ENCODE assay signal across 24 cellular contexts in the genomic region with DNA sequence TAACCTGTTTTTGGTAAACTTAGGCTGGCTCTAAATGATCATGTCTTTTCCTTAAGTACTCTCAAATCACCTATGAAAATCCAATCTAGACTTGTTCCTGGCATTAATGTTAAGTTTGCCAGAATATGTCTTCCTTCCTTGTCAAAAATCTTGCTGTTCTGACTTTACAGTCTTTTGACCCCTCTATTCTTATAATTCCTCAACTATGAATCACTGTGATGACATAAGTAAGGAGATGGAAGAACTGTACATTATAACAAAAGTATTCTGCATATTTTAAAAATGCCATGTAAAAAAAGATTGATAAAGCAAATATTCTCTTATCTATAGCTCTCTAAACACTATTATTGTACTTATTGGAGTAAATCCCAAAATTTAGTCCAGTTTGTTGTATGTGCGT. TPM values are rescaled to one million over a fixed set of nuclear protein-coding genes. Genes with fewer than 3 reads are reported as not detected.
A peak's percentile ranks its signal among the peaks of the same experiment; 100 is the strongest.
DNase-seq lines count a peak whose midpoint lies in the region; ATAC-seq, FAIRE-seq and TF ChIP-seq lines count a peak whose summit lies in the region.
"Had no signal": no experiment of that assay in that cellular context is flagged by ENCODE, and none has a peak within 500 bp of the region (broad histone marks: within the 10 kb centered on the region; RNA-seq: fewer than 3 reads in every experiment).

No MANE protein-coding gene starts in this region.

- 98% methylated on average over 1 of the region's 1 CpG for WGBS in HepG2 (ENCODE audit: low lambda C conversion rate)
- 94% methylated on average over 1 of the region's 1 CpG for WGBS in right lobe of liver (ENCODE audit: insufficient coverage, low coverage, low lambda C conversion rate, missing lambda C conversion rate)
- WGBS in smooth muscle cell (ENCODE audit: low lambda C conversion rate) = 90% methylated on average over 1 of the region's 1 CpG

- intact Hi-C loops in HepG2 (cut with micrococcal nuclease; ENCODE audit: unreplicated experiment) = no loop called here
- intact Hi-C loops in right lobe of liver (cut with DNase I) = no loop called here

- no peaks in the 10 kb centered on the region for H4K20me1 ChIP-seq in HepG2 (ENCODE audit: insufficient read depth, low read length)
- no peaks in the 10 kb centered on the region for H4K20me1 ChIP-seq in smooth muscle cell (ENCODE audit: low read depth)
- H4K20me1 ChIP-seq: BLaER1 treated with 17β-estradiol and CSF1 and Interleukin-3, amounts not matched to agents 10 nM and 100 nM had no signal

- no peak overlapping the region for H3K27ac ChIP-seq in HepG2 (ENCODE audit: extremely low read length, insufficient read depth, low read length)
- H3K27ac ChIP-seq in right lobe of liver = no peak overlapping the region
- no peak overlapping the region for H3K27ac ChIP-seq in RWPE2 (ENCODE audit: poor library complexity, severe bottlenecking)
- no peak overlapping the region for H3K27ac ChIP-seq in smooth muscle cell (ENCODE audit: low read depth)
- H3K27ac ChIP-seq: BLaER1 treated with 17β-estradiol and CSF1 and Interleukin-3, amounts not matched to agents 10 nM and 100 nM; heart left ventricle; KMS-11; left lung; pancreas had no signal

- no peak for TF ChIP-seq CTCF in HepG2 (CRISPR knock-in tag; IDR thresholded peaks at IDR 0.05)
- no peak for TF ChIP-seq CTCF in right lobe of liver (IDR thresholded peaks at IDR 0.05)
- TF ChIP-seq CTCF in RWPE2 (IDR thresholded peaks at IDR 0.05; ENCODE audit: poor library complexity, severe bottlenecking) = no peak
- TF ChIP-seq CTCF in smooth muscle cell (IDR thresholded peaks at IDR 0.05; ENCODE audit: borderline replicate concordance, insufficient read depth, poor library complexity, severe bottlenecking) = no peak

- H3K27me3 ChIP-seq in HepG2 (ENCODE audit: control insufficient read depth in 1 of 2, insufficient read depth in 2 of 2, low read length in 2 of 2) = no peaks in the 10 kb centered on the region
- H3K27me3 ChIP-seq in right lobe of liver = no peaks in the 10 kb centered on the region
- H3K27me3 ChIP-seq in RWPE2 (ENCODE audit: insufficient read depth, poor library complexity, severe bottlenecking) = no peaks in the 10 kb centered on the region
- H3K27me3 ChIP-seq in skeletal muscle satellite cell (ENCODE audit: control insufficient read depth, insufficient read depth, low read length) = no peaks in the 10 kb centered on the region
- H3K27me3 ChIP-seq in smooth muscle cell (ENCODE audit: low read depth) = no peaks in the 10 kb centered on the region
- H3K27me3 ChIP-seq: BLaER1 treated with 17β-estradiol and CSF1 and Interleukin-3, amounts not matched to agents 10 nM and 100 nM; heart left ventricle; left lung; pancreas had no signal

- TF ChIP-seq EP300 in HepG2 (IDR thresholded peaks at IDR 0.05; ENCODE audit: low read depth in 2 of 2, low read length in 2 of 2) (no peak), HepG2 (CRISPR knock-in tag; IDR thresholded peaks at IDR 0.05; ENCODE audit: borderline replicate concordance) (no peak)

- FAIRE-seq in HepG2 (lab: Jason Lieb, UNC) = no peak
- FAIRE-seq: pancreas had no signal

- in situ Hi-C loops in HepG2 (cut with HindIII; ENCODE audit: extremely low pct_ligation_motif_present, low pct_unique_long_range_greater_than_20kb) = no loop called here

- H3K4me1 ChIP-seq in HepG2 (ENCODE audit: insufficient read depth, low read length) (no peaks in the 10 kb centered on the region), right lobe of liver (no peaks in the 10 kb centered on the region), RWPE2 (ENCODE audit: insufficient read depth, poor library complexity, severe bottlenecking) (peaks cover 8% of the 10 kb centered on the region), skeletal muscle satellite cell (ENCODE audit: control insufficient read depth, insufficient read depth, low read length) (peaks cover 22% of the 10 kb centered on the region), smooth muscle cell (ENCODE audit: low read depth) (no peaks in the 10 kb centered on the region)
- H3K4me1 ChIP-seq: pancreas had no signal

- TF ChIP-seq POLR2A in HepG2 (IDR thresholded peaks at IDR 0.05; ENCODE audit: insufficient read depth in 1 of 2, low read depth in 2 of 2, low read length in 2 of 2) (no peak), right lobe of liver (IDR thresholded peaks at IDR 0.05) (no peak)

- no peak for ATAC-seq in HepG2
- no peak for ATAC-seq in right lobe of liver
- ATAC-seq in RWPE2 (ENCODE audit: low read depth) = peak; percentile 60; the same call in 2 of the 3 replicates
- ATAC-seq: activated T-cell treated with anti-CD3 and anti-CD28 coated beads, Interleukin-2, amount 50 U/mL, for 4 hours; heart left ventricle; left lung; natural killer cell; pancreas; T-cell had no signal

- BruUV-seq in HepG2 (replicated peaks; lab: Mats Ljungman, UMichigan) = no TSS peak

- CTCF ChIA-PET in HepG2 (lab: Yijun Ruan, JAX; ENCODE audit: low intra/inter-chr PET ratio, low total read pairs) = no interaction called here

- H3K4me2 ChIP-seq in HepG2 (ENCODE audit: low read depth, low read length) (no peak overlapping the region), skeletal muscle satellite cell (ENCODE audit: low read length) (peak overlapping the region; percentile 0), smooth muscle cell (no peak overlapping the region)
- H3K4me2 ChIP-seq: BLaER1 treated with 17β-estradiol and CSF1 and Interleukin-3, amounts not matched to agents 10 nM and 100 nM; KMS-11 had no signal

- POLR2A ChIA-PET in HepG2 (lab: Yijun Ruan, JAX) = interaction anchor here (0.7 kb wide), 1 partner anchor 214 kb away, joined by 3 read pairs; no protein-coding TSS in a partner anchor

- H3F3A ChIP-seq in smooth muscle cell (ENCODE audit: low read depth) = no peaks in the 10 kb centered on the region

- TF ChIP-seq RAD21 in HepG2 (CRISPR knock-in tag; IDR thresholded peaks at IDR 0.05) = no peak

- DNase-seq in HepG2 (ENCODE audit: low spot score) (no peak), right lobe of liver (no peak), RWPE2 (ENCODE audit: low spot score) (no peak), fibroblast of peridontal ligament (ENCODE audit: extremely low read depth) (peak; percentile 24), DMS 273 (lab: John Stamatoyannopoulos, UW; ENCODE audit: unreplicated experiment) (no peak), smooth muscle cell (lab: John Stamatoyannopoulos, UW; ENCODE audit: unreplicated experiment) (no peak), NCI-H1105 treated with DMSO at 0.1 percent for 48 hours (lab: John Stamatoyannopoulos, UW) (no peak)
- DNase-seq: activated CD4-positive, CD25-positive, alpha-beta regulatory T cell treated with anti-CD3 and anti-CD28 coated beads, Interleukin-2, amount 50 U/mL, for 72 hours; activated naive CD4-positive, alpha-beta T cell treated with Interleukin-2 at 50 U/mL for 16 hours; activated T-cell treated with anti-CD3 and anti-CD28 coated beads, Interleukin-2, amount 50 U/mL, for 4 hours; GF-D8; heart left ventricle; left lung; MV-4-11; natural killer cell; NCI-H187; NCI-H748 treated with DMSO at 0.1 percent for 48 hours; OCI-M1; pancreas; SHP77 treated with DMSO at 0.1 percent for 48 hours; T-cell had no signal

- H2AFZ ChIP-seq in HepG2 (ENCODE audit: low read length) (no peak overlapping the region), smooth muscle cell (ENCODE audit: low read depth) (no peak overlapping the region)

- H3K9me3 ChIP-seq in HepG2 (ENCODE audit: low read length) (no peaks in the 10 kb centered on the region), right lobe of liver (no peaks in the 10 kb centered on the region), RWPE2 (ENCODE audit: severe bottlenecking) (no peaks in the 10 kb centered on the region), skeletal muscle satellite cell (replicated peaks; ENCODE audit: low read length) (no peaks in the 10 kb centered on the region), smooth muscle cell (replicated peaks; ENCODE audit: low read depth) (no peaks in the 10 kb centered on the region)
- H3K9me3 ChIP-seq: BLaER1 treated with 17β-estradiol and CSF1 and Interleukin-3, amounts not matched to agents 10 nM and 100 nM; left lung; pancreas had no signal

- H3K4me3 ChIP-seq in HepG2 (replicated peaks in 1 of 3; ENCODE audit: insufficient read depth in 1 of 3, low read depth in 2 of 3, low read length in 3 of 3) (no peak overlapping the region), right lobe of liver (no peak overlapping the region), RWPE2 (ENCODE audit: severe bottlenecking) (no peak overlapping the region), skeletal muscle satellite cell (ENCODE audit: low read length) (no peak overlapping the region), smooth muscle cell (no peak overlapping the region)
- H3K4me3 ChIP-seq: BLaER1 treated with 17β-estradiol and CSF1 and Interleukin-3, amounts not matched to agents 10 nM and 100 nM; heart left ventricle; left lung; pancreas had no signal

- H3K36me3 ChIP-seq in HepG2 (replicated peaks in 1 of 2; ENCODE audit: control insufficient read depth in 1 of 2, insufficient read depth in 2 of 2, low read length in 2 of 2) = peaks cover 0 to 3% of the 10 kb centered on the region in 2 experiments; a peak in 1 of 5 replicates
- H3K36me3 ChIP-seq in right lobe of liver = no peaks in the 10 kb centered on the region
- no peaks in the 10 kb centered on the region for H3K36me3 ChIP-seq in RWPE2 (ENCODE audit: low read depth)
- H3K36me3 ChIP-seq in skeletal muscle satellite cell (ENCODE audit: insufficient read depth, low read length) = no peaks in the 10 kb centered on the region
- H3K36me3 ChIP-seq in smooth muscle cell (ENCODE audit: low read depth) = no peaks in the 10 kb centered on the region
- H3K36me3 ChIP-seq: left lung, pancreas had no signal

- H3K9ac ChIP-seq in HepG2 (ENCODE audit: insufficient read depth, low read depth, low read length) (no peak overlapping the region), skeletal muscle satellite cell (ENCODE audit: low read depth, low read length) (no peak overlapping the region), smooth muscle cell (ENCODE audit: low read depth) (no peak overlapping the region)
- H3K9ac ChIP-seq: BLaER1 treated with 17β-estradiol and CSF1 and Interleukin-3, amounts not matched to agents 10 nM and 100 nM; KMS-11 had no signal

- H3K79me2 ChIP-seq in HepG2 (ENCODE audit: insufficient read depth, low read length) (no peaks in the 10 kb centered on the region), smooth muscle cell (ENCODE audit: low read depth) (no peaks in the 10 kb centered on the region)

RNA-seq across cellular contexts. Expression of gene BAZ1A, which starts 51.4 kb away (rescaled TPM):
- 56.8 and 68.3 TPM in 2 replicates for total RNA-seq in HepG2 (2016; rRNA removed; fragmentation: Illumina TruSeq; extraction: Trizol)
- 28.7 and 35.3 TPM in 2 replicates for total RNA-seq in HepG2 (2016; cell fraction: cytosol; rRNA removed; fragmentation: Illumina TruSeq; extraction: Trizol; ENCODE audit: low read depth)
- 58.9 and 61.9 TPM in 2 replicates for total RNA-seq in HepG2 (2016; cell fraction: insoluble cytoplasmic fraction; rRNA removed; fragmentation: Illumina TruSeq; extraction: Trizol)
- 19.4 and 21.0 TPM in 2 replicates for total RNA-seq in HepG2 (2016; cell fraction: membrane; rRNA removed; fragmentation: Illumina TruSeq; extraction: Trizol)
- total RNA-seq in HepG2 (2016; cell fraction: nucleus; rRNA removed; fragmentation: Illumina TruSeq; extraction: Trizol) = 73.3 and 78.4 TPM in 2 replicates
- polyA plus RNA-seq in HepG2 (2011; rRNA removed) = 19.6 and 20.9 TPM in 2 replicates
- polyA plus RNA-seq in HepG2 (2011; cell fraction: cytosol; rRNA removed) = 7.8 and 10.8 TPM in 2 replicates
- 12.0 and 19.4 TPM in 2 replicates for polyA plus RNA-seq in HepG2 (2011; cell fraction: nucleus; rRNA removed)
- 22.8 and 23.5 TPM in 2 replicates for polyA plus RNA-seq in HepG2 (2012)
- 2.0 and 3.4 TPM in 2 replicates for polyA plus RNA-seq in HepG2 (2016; cell fraction: cytosol; fragmentation: Illumina TruSeq; extraction: Trizol; ENCODE audit: low read depth)
- polyA plus RNA-seq in HepG2 (2016; cell fraction: insoluble cytoplasmic fraction; fragmentation: Illumina TruSeq; extraction: Trizol; ENCODE audit: low read depth) = 65.0 and 66.5 TPM in 2 replicates
- 7.0 and 8.4 TPM in 2 replicates for polyA plus RNA-seq in HepG2 (2016; cell fraction: membrane; fragmentation: Illumina TruSeq; extraction: Trizol; ENCODE audit: low read depth)
- polyA plus RNA-seq in HepG2 (2016; cell fraction: nucleus; fragmentation: Illumina TruSeq; extraction: Trizol; ENCODE audit: insufficient read depth, low read depth) = 98.4 and 105 TPM in 2 replicates
- polyA minus RNA-seq in HepG2 (2011; rRNA and poly(A)+ RNA removed; ENCODE audit: low replicate concordance) = 6.4 and 17.7 TPM in 2 replicates
- polyA minus RNA-seq in HepG2 (2011; cell fraction: cytosol; rRNA and poly(A)+ RNA removed) = 11.4 and 22.6 TPM in 2 replicates
- polyA minus RNA-seq in HepG2 (2011; cell fraction: nucleus; rRNA and poly(A)+ RNA removed) = 38.0 and 45.3 TPM in 2 replicates
- 10 to 100 TPM in 5 of 6 experiments, 1 to 10 TPM in 1; 6.6 to 19.4 (median 14.3) TPM for total RNA-seq in right lobe of liver
- 31.0 and 34.2 TPM in 2 replicates for total RNA-seq in skeletal muscle satellite cell (2012; rRNA removed)
- total RNA-seq in smooth muscle cell = 21.7 and 31.9 TPM in 2 replicates
- polyA plus RNA-seq in smooth muscle cell = 12.4 and 16.5 TPM in 2 replicates

RNA-seq across cellular contexts. Expression of gene SRP54, which starts 56.2 kb away (rescaled TPM):
- total RNA-seq in HepG2 (2016; rRNA removed; fragmentation: Illumina TruSeq; extraction: Trizol) = 207 and 297 TPM in 2 replicates
- 26.1 and 28.6 TPM in 2 replicates for total RNA-seq in HepG2 (2016; cell fraction: cytosol; rRNA removed; fragmentation: Illumina TruSeq; extraction: Trizol; ENCODE audit: low read depth)
- total RNA-seq in HepG2 (2016; cell fraction: insoluble cytoplasmic fraction; rRNA removed; fragmentation: Illumina TruSeq; extraction: Trizol) = 210 and 295 TPM in 2 replicates
- total RNA-seq in HepG2 (2016; cell fraction: membrane; rRNA removed; fragmentation: Illumina TruSeq; extraction: Trizol) = 41.2 and 50.0 TPM in 2 replicates
- 128 and 142 TPM in 2 replicates for total RNA-seq in HepG2 (2016; cell fraction: nucleus; rRNA removed; fragmentation: Illumina TruSeq; extraction: Trizol)
- 36.0 and 42.2 TPM in 2 replicates for polyA plus RNA-seq in HepG2 (2011; rRNA removed)
- 45.2 and 47.0 TPM in 2 replicates for polyA plus RNA-seq in HepG2 (2011; cell fraction: cytosol; rRNA removed)
- polyA plus RNA-seq in HepG2 (2011; cell fraction: nucleus; rRNA removed) = 62.5 and 64.9 TPM in 2 replicates
- polyA plus RNA-seq in HepG2 (2012) = 101 and 113 TPM in 2 replicates
- 7.5 and 9.1 TPM in 2 replicates for polyA plus RNA-seq in HepG2 (2016; cell fraction: cytosol; fragmentation: Illumina TruSeq; extraction: Trizol; ENCODE audit: low read depth)
- 244 and 260 TPM in 2 replicates for polyA plus RNA-seq in HepG2 (2016; cell fraction: insoluble cytoplasmic fraction; fragmentation: Illumina TruSeq; extraction: Trizol; ENCODE audit: low read depth)
- polyA plus RNA-seq in HepG2 (2016; cell fraction: membrane; fragmentation: Illumina TruSeq; extraction: Trizol; ENCODE audit: low read depth) = 15.4 and 17.7 TPM in 2 replicates
- 152 and 167 TPM in 2 replicates for polyA plus RNA-seq in HepG2 (2016; cell fraction: nucleus; fragmentation: Illumina TruSeq; extraction: Trizol; ENCODE audit: insufficient read depth, low read depth)
- 25.4 and 57.6 TPM in 2 replicates for polyA minus RNA-seq in HepG2 (2011; rRNA and poly(A)+ RNA removed; ENCODE audit: low replicate concordance)
- polyA minus RNA-seq in HepG2 (2011; cell fraction: cytosol; rRNA and poly(A)+ RNA removed) = 60.0 and 62.4 TPM in 2 replicates
- polyA minus RNA-seq in HepG2 (2011; cell fraction: nucleus; rRNA and poly(A)+ RNA removed) = 159 TPM in 2 replicates
- total RNA-seq in right lobe of liver = 10 to 100 TPM; 35.1 to 46.7 (median 41.0) TPM
- total RNA-seq in skeletal muscle satellite cell (2012; rRNA removed) = 66.2 and 82.1 TPM in 2 replicates
- 111 and 129 TPM in 2 replicates for total RNA-seq in smooth muscle cell
- 76.4 and 79.4 TPM in 2 replicates for polyA plus RNA-seq in smooth muscle cell
